Comparison of ENCODE assay signal across 8 cellular contexts in genomic region chr2:160109939-160110673, GRCh38. TPM values are rescaled to one million over a fixed set of nuclear protein-coding genes. Genes with fewer than 3 reads are reported as not detected.
DNase-seq lines count a peak whose midpoint lies in the region; ATAC-seq, FAIRE-seq and TF ChIP-seq lines count a peak whose summit lies in the region.

No MANE protein-coding gene starts in this region.

- H4K20me1 ChIP-seq in IMR-90 (ENCODE audit: insufficient read depth, low read length) (no peaks in the 10 kb centered on the region), PC-3 (ENCODE audit: low read length) (no peaks in the 10 kb centered on the region)

- no peak overlapping the region for H4K5ac ChIP-seq in IMR-90 (ENCODE audit: low read depth, low read length)

- TF ChIP-seq POLR2A in IMR-90 (IDR thresholded peaks at IDR 0.05; ENCODE audit: low read depth, low read length): 0 out of 2 replicates have a peak, but pooled peaks have one; percentile 35

- no peaks in the 10 kb centered on the region for H3K79me2 ChIP-seq in PC-3 (ENCODE audit: low read length)

- no peak overlapping the region for H2BK120ac ChIP-seq in IMR-90 (ENCODE audit: low read depth, low read length)

- H3K4me2 ChIP-seq in IMR-90 (ENCODE audit: low read depth, low read length): no peak overlapping the region
- no peak overlapping the region for H3K4me2 ChIP-seq in PC-3 (ENCODE audit: low read length)

- intact Hi-C loops in IMR-90 (cut with micrococcal nuclease) (loop anchor here (1.0 to 10.0 kb wide), 8 partner anchors 101 to 952 kb away; partner anchors contain the start of gene RBMS1), PC-3 (cut with micrococcal nuclease) (loop anchor here (1.0 to 5.0 kb wide), 6 partner anchors 95 to 884 kb away; no protein-coding TSS in a partner anchor), pancreas (cut with DNase I) (loop anchor here in 1 of 3 donors (10.0 kb wide), 2 partner anchors 95 to 325 kb away; partner anchors contain the start of gene ITGB6)

- DNase-seq in EH (ENCODE audit: low read depth) (peak; percentile 85), IMR-90 (peak; percentile 80), PC-3 (peak; percentile 86), frontal cortex (ENCODE audit: low spot score in 2 of 2) (peak; percentile 20 to 41), pancreas (peak; percentile 45 to 72 (median 64)), cortex of kidney (lab: John Stamatoyannopoulos, UW) (no peak)
- DNase-seq in activated effector memory CD4-positive, alpha-beta T cell treated with anti-CD3 and anti-CD28 coated beads, Interleukin-2, amount 50 U/mL, for 16 hours: peak; percentile 70

- no peak overlapping the region for H2BK15ac ChIP-seq in IMR-90 (ENCODE audit: low read depth, low read length)

- no peak overlapping the region for H4K8ac ChIP-seq in IMR-90 (ENCODE audit: low read depth in 2 of 2, low read length in 2 of 2)

- no peak overlapping the region for H3K18ac ChIP-seq in IMR-90 (ENCODE audit: low read depth, low read length)

- no peaks in the 10 kb centered on the region for H3K9me2 ChIP-seq in PC-3 (replicated peaks; ENCODE audit: low read length)

- H2BK20ac ChIP-seq in IMR-90 (ENCODE audit: low read depth, low read length): 0 out of 2 replicates have a peak overlapping the region, but pooled peaks have one; percentile 54

- H3K9me3 ChIP-seq in IMR-90 (ENCODE audit: control insufficient read depth, insufficient read depth, low read length) (no peaks in the 10 kb centered on the region), PC-3 (ENCODE audit: low read length) (no peaks in the 10 kb centered on the region), pancreas (no peaks in the 10 kb centered on the region)

- no peaks in the 10 kb centered on the region for H3K79me1 ChIP-seq in IMR-90 (ENCODE audit: low read depth in 1 of 2, low read length in 2 of 2)

- no peak overlapping the region for H3K14ac ChIP-seq in IMR-90 (replicated peaks; ENCODE audit: low read depth, low read length)

- no peak overlapping the region for H3K4ac ChIP-seq in IMR-90 (ENCODE audit: low read depth, low read length)

- peak overlapping the region; percentile 54; the same call in 1 of the 2 replicates for H3K23ac ChIP-seq in IMR-90 (ENCODE audit: low read depth, low read length)

- no peak overlapping the region for H2AFZ ChIP-seq in IMR-90 (replicated peaks; ENCODE audit: low read length, poor library complexity)
- H2AFZ ChIP-seq in PC-3 (ENCODE audit: low read length): no peak overlapping the region

- ATAC-seq in GM21528 (IDR thresholded peaks at IDR 0.05; ENCODE audit: low FRiP score, unreplicated experiment) (peak; percentile 77), IMR-90 (ENCODE audit: low read depth) (peak; percentile 97), PC-3 (peak; percentile 92), pancreas (peak; percentile 89 to 100 (median 96))

- 0 out of 2 replicates have a peak overlapping the region, but pooled peaks have one; percentile 10 for H2AK5ac ChIP-seq in IMR-90 (ENCODE audit: low read depth, low read length)

- H3K9me1 ChIP-seq in IMR-90 (ENCODE audit: insufficient read depth, low read length): no peaks in the 10 kb centered on the region

- CTCF ChIA-PET in IMR-90 (lab: Yijun Ruan, JAX) (interaction anchor here (0.5 to 1.8 kb wide), 24 partner anchors 9 to 954 kb away, joined by 3 to 8 read pairs (median 4); no protein-coding TSS in a partner anchor), PC-3 (lab: Charles Lee) (interaction anchor here (0.6 to 1.5 kb wide), 7 partner anchors 14 to 894 kb away, joined by 3 to 10 read pairs (median 6); no protein-coding TSS in a partner anchor)

- H3K56ac ChIP-seq in IMR-90 (ENCODE audit: extremely low read depth, insufficient read depth, low read length): no peak overlapping the region

- no peaks in the 10 kb centered on the region for H3K4me1 ChIP-seq in IMR-90 (ENCODE audit: control insufficient read depth, insufficient read depth, low read length)
- peaks cover 7% of the 10 kb centered on the region; the same call in 1 of the 2 replicates for H3K4me1 ChIP-seq in PC-3 (ENCODE audit: insufficient read depth, low read length)
- no peaks in the 10 kb centered on the region for H3K4me1 ChIP-seq in pancreas

- no peak overlapping the region for H3K9ac ChIP-seq in IMR-90 (ENCODE audit: low read depth, low read length)
- H3K9ac ChIP-seq in PC-3 (ENCODE audit: low read length): no peak overlapping the region

- BruUV-seq in IMR-90 (replicated peaks; lab: Mats Ljungman, UMichigan) (no TSS peak), PC-3 (replicated peaks; lab: Mats Ljungman, UMichigan) (no TSS peak)

- peaks cover 2% of the 10 kb centered on the region; the same call in 1 of the 2 replicates for H3K27me3 ChIP-seq in IMR-90 (ENCODE audit: control insufficient read depth, insufficient read depth, low read length)
- H3K27me3 ChIP-seq in PC-3 (ENCODE audit: low read length): no peaks in the 10 kb centered on the region
- H3K27me3 ChIP-seq in pancreas: no peaks in the 10 kb centered on the region

- H3K4me3 ChIP-seq in IMR-90 (ENCODE audit: insufficient read depth, low read depth, low read length) (no peak overlapping the region), PC-3 (ENCODE audit: low read length) (no peak overlapping the region), pancreas (no peak overlapping the region)

- in situ Hi-C loops in IMR-90 (cut with MboI; ENCODE audit: low sequenced_read_pairs): loop anchor here (5.0 to 10.0 kb wide), 2 partner anchors 142 to 875 kb away; no protein-coding TSS in a partner anchor

- H3K27ac ChIP-seq in IMR-90 (ENCODE audit: insufficient read depth, low read length): no peak overlapping the region
- no peak overlapping the region for H3K27ac ChIP-seq in PC-3 (ENCODE audit: low read length)
- H3K27ac ChIP-seq in pancreas: no peak overlapping the region

- H3F3A ChIP-seq in PC-3 (ENCODE audit: low read length, unreplicated experiment): no peaks in the 10 kb centered on the region

- WGBS in IMR-90 (ENCODE audit: extremely low coverage in 2 of 2, insufficient read length in 1 of 2), 2 experiments: no CpG with 5 or more reads among the region's 8 CpGs
- 34 to 38% methylated on average over 8 of the region's 8 CpGs for WGBS in pancreas, 2 donors

- peak; percentile 77 for FAIRE-seq in frontal cortex (lab: Jason Lieb, UNC)
- FAIRE-seq in pancreas (lab: Jason Lieb, UNC): peak; percentile 94

- TF ChIP-seq CTCF in IMR-90 (conservative IDR thresholded peaks at IDR 0.05; ENCODE audit: low read depth, low read length) (peak; percentile 92), PC-3 (conservative IDR thresholded peaks at IDR 0.05; ENCODE audit: low read depth, low read length) (peak; percentile 91), pancreas (IDR thresholded peaks at IDR 0.05) (peak; percentile 46 to 74 (median 66))

- POLR2A ChIA-PET in IMR-90 (lab: Charles Lee; ENCODE audit: unreplicated experiment) (interaction anchor here (0.7 kb wide), 1 partner anchor 1174 kb away, joined by 6 read pairs; no protein-coding TSS in a partner anchor), PC-3 (lab: Charles Lee; ENCODE audit: unreplicated experiment) (interaction anchor here (0.6 kb wide), 1 partner anchor 846 kb away, joined by 3 read pairs; no protein-coding TSS in a partner anchor)

- TF ChIP-seq RAD21 in IMR-90 (IDR thresholded peaks at IDR 0.05; ENCODE audit: low read length): peak; percentile 99

- H3K36me3 ChIP-seq in IMR-90 (ENCODE audit: control insufficient read depth, insufficient read depth, low read length) (no peaks in the 10 kb centered on the region), PC-3 (ENCODE audit: low read depth, low read length) (no peaks in the 10 kb centered on the region), pancreas (no peaks in the 10 kb centered on the region)

- H2BK5ac ChIP-seq in IMR-90 (ENCODE audit: low read depth, low read length, poor library complexity, severe bottlenecking): no peak overlapping the region

- H2AK9ac ChIP-seq in IMR-90 (replicated peaks; ENCODE audit: low read depth, low read length, poor library complexity): no peak overlapping the region

- H4K91ac ChIP-seq in IMR-90 (ENCODE audit: insufficient read depth, low read depth, low read length): no peak overlapping the region

- dilution Hi-C loops in IMR-90 (cut with HindIII; ENCODE audit: low sequenced_read_pairs, unreplicated experiment): no loop called here

TF ChIP-seq in IMR-90, 13 proteins besides CTCF, POLR2A, EP300 and RAD21:
- 0 out of 2 replicates have a peak, but pooled peaks have one; percentile 22 for TF ChIP-seq MAZ (IDR thresholded peaks at IDR 0.05; ENCODE audit: borderline replicate concordance, low read depth, low read length)
- TF ChIP-seq MAFK (IDR thresholded peaks at IDR 0.05; ENCODE audit: low read depth, low read length): peak; percentile 37; the same call in 1 of the 2 replicates
- no peak for TF ChIP-seq CHD1 (IDR thresholded peaks at IDR 0.05; ENCODE audit: low read depth, low read length)
- TF ChIP-seq SMC3 (IDR thresholded peaks at IDR 0.05; ENCODE audit: low read depth, low read length): peak; percentile 95

RNA-seq across cellular contexts. Expression of gene PLA2R1, which starts 47.7 kb away (rescaled TPM):
- total RNA-seq in IMR-90 (2012; rRNA removed): 0.28 and 0.54 TPM in 2 replicates
- polyA plus RNA-seq in IMR-90 (2012; rRNA removed): 0.24 and 0.43 TPM in 2 replicates
- polyA plus RNA-seq in IMR-90 (2012; cell fraction: cytosol; rRNA removed): 0.16 and 0.19 TPM in 2 replicates
- 0.17 and 1.6 TPM in 2 replicates for polyA plus RNA-seq in IMR-90 (2012; cell fraction: nucleus; rRNA removed; ENCODE audit: low replicate concordance)
- 2.4 and 3.4 TPM in 2 replicates for total RNA-seq in PC-3 (2014; rRNA removed)
- total RNA-seq in frontal cortex: 1.6 TPM
- 1 to 10 TPM in 2 of 6 donors, under 1 TPM in 4; 0.16 to 1.5 (median 0.71) TPM for total RNA-seq in pancreas
- polyA plus RNA-seq in pancreas: under 1 TPM; 0.52 to 0.80 TPM
